25 cellular contexts compared by ENCODE assay signal in genomic region chr22:44730034-44730433, GRCh38. TPM values are rescaled to one million over a fixed set of nuclear protein-coding genes. Genes with fewer than 3 reads are reported as not detected.
DNase-seq lines count a peak whose midpoint lies in the region; ATAC-seq and TF ChIP-seq lines count a peak whose summit lies in the region.
"Had no signal": no experiment of that assay in that cellular context is flagged by ENCODE, and none has a peak within 500 bp of the region (broad histone marks: within the 10 kb centered on the region; RNA-seq: fewer than 3 reads in every experiment).

No MANE protein-coding gene starts in this region.

- POLR2A ChIA-PET in naive thymus-derived CD8-positive, alpha-beta T cell (lab: Charles Lee), result interaction anchor here (0.8 to 2.5 kb wide), 3 partner anchors 17 to 25 kb away, joined by 3 to 10 read pairs (median 3); no protein-coding TSS in a partner anchor

- H3K4me3 ChIP-seq in BLaER1 (peak overlapping the region; percentile 22), choroid plexus epithelial cell (ENCODE audit: low read depth, low read length) (peak overlapping the region; percentile 13), spleen (peak overlapping the region in 1 of 8 donors; percentile 19), suprapubic skin (no peak overlapping the region)
- H3K4me3 ChIP-seq: pancreas had no signal

- H3K4me1 ChIP-seq in BLaER1 (peaks cover 70% of the 10 kb centered on the region), spleen (peaks cover 15 to 72% (median 53%) of the 10 kb centered on the region in 6 donors), suprapubic skin (peaks cover 9% of the 10 kb centered on the region)

- no peaks in the 10 kb centered on the region for H3K27me3 ChIP-seq in BLaER1
- no peaks in the 10 kb centered on the region for H3K27me3 ChIP-seq in spleen (replicated peaks in 1 of 7)
- H3K27me3 ChIP-seq in suprapubic skin, result no peaks in the 10 kb centered on the region
- H3K27me3 ChIP-seq: pancreas had no signal

- H4K20me1 ChIP-seq in BLaER1, result peaks cover 99% of the 10 kb centered on the region

- H3K36me3 ChIP-seq in BLaER1 (peaks cover 55% of the 10 kb centered on the region), spleen (peaks cover 0 to 90% (median 15%) of the 10 kb centered on the region in 6 donors), suprapubic skin (peaks cover 16% of the 10 kb centered on the region)

- no peak for ATAC-seq in naive thymus-derived CD8-positive, alpha-beta T cell
- no peak for ATAC-seq in HG03521 (IDR thresholded peaks at IDR 0.05; ENCODE audit: unreplicated experiment)
- ATAC-seq in activated T-helper 17 cell treated with anti-CD3 and anti-CD28 coated beads, Interleukin-2, amount 50 U/mL, for 72 hours (replicated peaks), result no peak

- H3K27ac ChIP-seq in BLaER1 (peak overlapping the region; percentile 80), spleen (peak overlapping the region; percentile 10 to 82 (median 76)), suprapubic skin (no peak overlapping the region)
- H3K27ac ChIP-seq: pancreas, VCaP had no signal

- H3K9me3 Mint-ChIP-seq in naive thymus-derived CD8-positive, alpha-beta T cell, result no peaks in the 10 kb centered on the region
- H3K9me3 Mint-ChIP-seq in activated T-helper 17 cell treated with anti-CD3 and anti-CD28 coated beads, Interleukin-2, amount 50 U/mL, for 72 hours, result no peaks in the 10 kb centered on the region
- H3K9me3 Mint-ChIP-seq: activated naive CD4-positive, alpha-beta T cell treated with anti-CD3 and anti-CD28 coated beads, Interleukin-2, amount 50 U/mL, for 24 hours; CD4-positive, alpha-beta T cell; naive B cell; T-helper 2 cell treated with Interferon-gamma antibody and Interleukin-4, amounts not matched to agents 5 μg/mL and 100 μg/mL, for 36 hours had no signal

- intact Hi-C loops in spleen (cut with DNase I; ENCODE audit: low total_unique reads), result no loop called here

- no peaks in the 10 kb centered on the region for H3K9me3 ChIP-seq in BLaER1
- H3K9me3 ChIP-seq in spleen, result no peaks in the 10 kb centered on the region
- H3K9me3 ChIP-seq in suprapubic skin, result no peaks in the 10 kb centered on the region
- H3K9me3 ChIP-seq: pancreas had no signal

- peak overlapping the region; percentile 90 for H3K4me2 ChIP-seq in BLaER1

- peaks cover 0 to 26% (median 0%) of the 10 kb centered on the region in 3 donors for H3K36me3 Mint-ChIP-seq in naive thymus-derived CD8-positive, alpha-beta T cell
- H3K36me3 Mint-ChIP-seq in activated T-helper 17 cell treated with anti-CD3 and anti-CD28 coated beads, Interleukin-2, amount 50 U/mL, for 72 hours (ENCODE audit: low read depth), result no peaks in the 10 kb centered on the region
- H3K36me3 Mint-ChIP-seq: activated naive CD4-positive, alpha-beta T cell treated with anti-CD3 and anti-CD28 coated beads, Interleukin-2, amount 50 U/mL, for 24 hours; naive B cell had no signal

- peaks cover 5 to 23% (median 12%) of the 10 kb centered on the region in 4 donors for H3K4me1 Mint-ChIP-seq in naive thymus-derived CD8-positive, alpha-beta T cell
- H3K4me1 Mint-ChIP-seq in activated T-helper 17 cell treated with anti-CD3 and anti-CD28 coated beads, Interleukin-2, amount 50 U/mL, for 72 hours, result no peaks in the 10 kb centered on the region
- H3K4me1 Mint-ChIP-seq: activated CD4-positive, alpha-beta T cell treated with anti-CD3 and anti-CD28 coated beads, Interleukin-2, amount 10 ng/mL, durations not matched to agents 7 days and 5 days; activated naive CD4-positive, alpha-beta T cell treated with anti-CD3 and anti-CD28 coated beads, Interleukin-2, amount 50 U/mL, for 24 hours had no signal

- peak overlapping the region in 2 of 10 donors; percentile 29 to 67 for H3K4me3 Mint-ChIP-seq in naive thymus-derived CD8-positive, alpha-beta T cell
- no peak overlapping the region for H3K4me3 Mint-ChIP-seq in activated T-helper 17 cell treated with anti-CD3 and anti-CD28 coated beads, Interleukin-2, amount 50 U/mL, for 72 hours
- H3K4me3 Mint-ChIP-seq: activated CD4-positive, alpha-beta T cell treated with anti-CD3 and anti-CD28 coated beads, Interleukin-2, amount 10 ng/mL, durations not matched to agents 7 days and 5 days; activated CD8-positive, alpha-beta memory T cell treated with anti-CD3 and anti-CD28 coated beads, Interleukin-2, amount 10 ng/mL, durations not matched to agents 7 days and 5 days; activated naive CD4-positive, alpha-beta T cell treated with anti-CD3 and anti-CD28 coated beads, Interleukin-2, amount 50 U/mL, for 24 hours; CD4-positive, alpha-beta T cell; T-helper 2 cell treated with Interferon-gamma antibody and Interleukin-4, amounts not matched to agents 5 μg/mL and 100 μg/mL, for 36 hours had no signal

- TF ChIP-seq CTCF in choroid plexus epithelial cell (conservative IDR thresholded peaks at IDR 0.05; ENCODE audit: low read depth, low read length), result no peak
- TF ChIP-seq CTCF in spleen (IDR thresholded peaks at IDR 0.05 in 8 of 11, conservative IDR thresholded peaks at IDR 0.05 in 3 of 11), result no peak
- TF ChIP-seq CTCF in suprapubic skin (IDR thresholded peaks at IDR 0.05), result no peak

- DNase-seq in choroid plexus epithelial cell (ENCODE audit: low read depth) (peak; percentile 19), spleen (no peak), suprapubic skin (ENCODE audit: low spot score in 2 of 2) (no peak)
- no peak for DNase-seq in naive thymus-derived CD8-positive, alpha-beta T cell
- DNase-seq: activated CD4-positive, alpha-beta T cell treated with anti-CD3 and anti-CD28 coated beads, Interleukin-2, amount 10 ng/mL, durations not matched to agents 7 days and 5 days; activated CD8-positive, alpha-beta memory T cell treated with anti-CD3 and anti-CD28 coated beads, Interleukin-2, amount 10 ng/mL, durations not matched to agents 7 days and 5 days; aorta; CD4-positive, alpha-beta T cell; central memory CD4-positive, alpha-beta T cell; DMS153; KG1; MM.1S; naive B cell; NCI-H1417 treated with DMSO at 0.1 percent for 48 hours; NCI-H2107; NCI-H446; NCI-H82 had no signal

- peak overlapping the region; percentile 35; the same call in 1 of the 2 replicates for H3K9ac ChIP-seq in BLaER1

- WGBS in spleen, 5 donors, result 44 to 59% (median 54%) methylated on average over 4 to 14 of the region's 14 CpGs
- 84% methylated on average over 11 of the region's 14 CpGs for WGBS in suprapubic skin

- H3K27ac Mint-ChIP-seq in naive thymus-derived CD8-positive, alpha-beta T cell, result peak overlapping the region in 6 of 10 donors; percentile 7 to 74 (median 62)
- H3K27ac Mint-ChIP-seq in activated T-helper 17 cell treated with anti-CD3 and anti-CD28 coated beads, Interleukin-2, amount 50 U/mL, for 72 hours, result no peak overlapping the region
- H3K27ac Mint-ChIP-seq: activated CD4-positive, alpha-beta T cell treated with anti-CD3 and anti-CD28 coated beads, Interleukin-2, amount 10 ng/mL, durations not matched to agents 7 days and 5 days; activated CD8-positive, alpha-beta memory T cell treated with anti-CD3 and anti-CD28 coated beads, Interleukin-2, amount 10 ng/mL, durations not matched to agents 7 days and 5 days; activated naive CD4-positive, alpha-beta T cell treated with anti-CD3 and anti-CD28 coated beads, Interleukin-2, amount 50 U/mL, for 24 hours; activated T-cell treated with anti-CD3 and anti-CD28 coated beads, Interleukin-2, amount 50 U/mL, for 72 hours; T-helper 2 cell treated with Interferon-gamma antibody and Interleukin-4, amounts not matched to agents 5 μg/mL and 100 μg/mL, for 36 hours had no signal

- H3K27me3 Mint-ChIP-seq in naive thymus-derived CD8-positive, alpha-beta T cell, result no peaks in the 10 kb centered on the region
- no peaks in the 10 kb centered on the region for H3K27me3 Mint-ChIP-seq in activated T-helper 17 cell treated with anti-CD3 and anti-CD28 coated beads, Interleukin-2, amount 50 U/mL, for 72 hours
- H3K27me3 Mint-ChIP-seq: activated CD4-positive, alpha-beta T cell treated with anti-CD3 and anti-CD28 coated beads, Interleukin-2, amount 10 ng/mL, durations not matched to agents 7 days and 5 days; activated CD8-positive, alpha-beta memory T cell treated with anti-CD3 and anti-CD28 coated beads, Interleukin-2, amount 10 ng/mL, durations not matched to agents 7 days and 5 days; activated naive CD4-positive, alpha-beta T cell treated with anti-CD3 and anti-CD28 coated beads, Interleukin-2, amount 50 U/mL, for 24 hours; CD4-positive, alpha-beta T cell had no signal

- TF ChIP-seq POLR2A in spleen (IDR thresholded peaks at IDR 0.05) (no peak), suprapubic skin (IDR thresholded peaks at IDR 0.05) (no peak)

- TF ChIP-seq EP300 in suprapubic skin (IDR thresholded peaks at IDR 0.05), result no peak

RNA-seq across cellular contexts. Expression of gene ARHGAP8, which starts 22.3 kb away (rescaled TPM):
- total RNA-seq in naive thymus-derived CD8-positive, alpha-beta T cell, result 1 to 10 TPM; 2.5 to 4.8 TPM
- under 1 TPM in 1 of 3 donors, not detected in 2; 0.19 TPM for polyA plus RNA-seq in naive thymus-derived CD8-positive, alpha-beta T cell
- total RNA-seq in spleen (10 to 100 TPM; 13.8 to 71.6 (median 20.1) TPM), suprapubic skin (1 to 10 TPM; 1.5 to 6.9 (median 4.2) TPM)
- polyA plus RNA-seq in spleen, result 10 to 100 TPM in 2 of 3 donors, 1 to 10 TPM in 1; 2.7 to 34.9 (median 16.4) TPM
- 1 to 10 TPM in 1 of 2 donors, not detected in 1; 2.3 TPM for total RNA-seq in activated T-helper 17 cell treated with anti-CD3 and anti-CD28 coated beads, Interleukin-2, amount 50 U/mL, for 72 hours
- polyA plus RNA-seq: aorta had no signal

RNA-seq across cellular contexts. Expression of gene PRR5, which starts 28.0 kb away (rescaled TPM):
- total RNA-seq in naive thymus-derived CD8-positive, alpha-beta T cell, result 10 to 100 TPM; 85.3 to 86.3 TPM
- polyA plus RNA-seq in naive thymus-derived CD8-positive, alpha-beta T cell, result 100 to 1,000 TPM in 1 of 3 donors, 10 to 100 TPM in 2; 75.2 to 107 (median 83.3) TPM
- total RNA-seq in spleen (10 to 100 TPM; 49.0 to 85.6 (median 77.9) TPM), suprapubic skin (10 to 100 TPM; 14.9 to 25.0 (median 20.4) TPM)
- polyA plus RNA-seq in spleen, result 10 to 100 TPM; 31.3 to 83.1 (median 57.5) TPM
- total RNA-seq in activated T-helper 17 cell treated with anti-CD3 and anti-CD28 coated beads, Interleukin-2, amount 50 U/mL, for 72 hours, result 10 to 100 TPM; 15.1 to 19.9 TPM
